In the genomic region with DNA sequence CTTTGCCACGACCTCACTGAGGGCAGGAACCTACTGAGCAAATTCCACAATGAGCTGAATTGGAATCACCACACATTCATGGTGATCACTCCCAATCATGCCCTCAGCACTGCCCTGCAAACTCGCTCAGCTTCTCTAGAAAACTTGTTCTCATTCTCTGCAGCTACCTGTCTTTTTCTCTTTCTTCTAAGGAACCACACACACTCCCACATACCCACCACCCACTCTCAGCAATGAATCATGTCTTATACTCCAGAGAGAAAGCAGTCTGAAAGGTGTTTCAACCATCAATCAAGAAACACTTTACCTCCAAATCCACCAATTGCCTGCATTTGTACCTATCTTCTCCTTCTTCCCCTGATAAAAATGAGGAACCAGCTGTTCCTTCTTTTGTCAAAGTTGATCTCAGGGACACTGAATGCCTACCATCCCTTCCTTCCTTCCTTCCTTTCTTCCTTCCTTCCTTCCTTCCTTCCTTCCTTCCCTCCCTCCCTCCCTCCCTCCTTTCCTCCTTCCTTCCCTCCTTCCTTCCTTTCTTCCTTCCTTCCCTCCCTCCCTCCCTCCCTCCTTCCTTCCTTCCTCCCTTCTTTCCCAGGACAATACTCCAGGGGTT, we compare ENCODE assay signal across 20 cellular contexts.
A peak's percentile ranks its signal among the peaks of the same experiment; 100 is the strongest.
DNase-seq lines count a peak whose midpoint lies in the region; ATAC-seq and TF ChIP-seq lines count a peak whose summit lies in the region.
"Had no signal": no experiment of that assay in that cellular context is flagged by ENCODE, and none has a peak within 500 bp of the region (broad histone marks: within the 10 kb centered on the region; RNA-seq: fewer than 3 reads in every experiment).

No MANE protein-coding gene starts in this region.

- CTCF ChIA-PET in activated CD4-positive, alpha-beta memory T cell treated with anti-CD3 and anti-CD28 coated beads for 36 hours (lab: Charles Lee), result no interaction called here

- H3F3A ChIP-seq in GM23338 (replicated peaks; ENCODE audit: low read depth), result no peaks in the 10 kb centered on the region

- H3K4me3 ChIP-seq in GM23338 (no peak overlapping the region), neutrophil (ENCODE audit: low read depth in 1 of 2, low read length in 1 of 2) (no peak overlapping the region)
- H3K4me3 ChIP-seq: adrenal gland, cardiac muscle cell, gastrocnemius medialis had no signal

- no peaks in the 10 kb centered on the region for H4K20me1 ChIP-seq in GM23338 (replicated peaks; ENCODE audit: insufficient read depth)

- intact Hi-C loops in activated CD4-positive, alpha-beta memory T cell treated with anti-CD3 and anti-CD28 coated beads for 36 hours (cut with micrococcal nuclease), result no loop called here

- peak overlapping the region in 1 of 2 donors; percentile 15 for H3K4me3 Mint-ChIP-seq in activated T-cell treated with anti-CD3 and anti-CD28 coated beads, Interleukin-2, amount 50 U/mL, for 72 hours
- H3K4me3 Mint-ChIP-seq in activated T-cell treated with anti-CD3 and anti-CD28 coated beads, Interleukin-2, amount 50 U/mL, for 24 hours, result no peak overlapping the region
- no peak overlapping the region for H3K4me3 Mint-ChIP-seq in GM23338
- no peak overlapping the region for H3K4me3 Mint-ChIP-seq in activated CD4-positive, alpha-beta memory T cell treated with anti-CD3 and anti-CD28 coated beads for 36 hours
- H3K4me3 Mint-ChIP-seq: mesothelial cell of epicardium, neural crest cell had no signal

- no peaks in the 10 kb centered on the region for H3K79me2 ChIP-seq in GM23338 (replicated peaks; ENCODE audit: insufficient read depth)

- H3K4me1 ChIP-seq in GM23338 (ENCODE audit: insufficient read depth) (peaks cover 24% of the 10 kb centered on the region), neutrophil (ENCODE audit: control insufficient read depth in 1 of 2, insufficient read depth in 1 of 2, low read depth in 1 of 2, low read length in 1 of 2) (peaks cover 8 to 18% of the 10 kb centered on the region in 2 experiments)
- H3K4me1 ChIP-seq: adrenal gland had no signal

- ATAC-seq in activated T-cell treated with anti-CD3 and anti-CD28 coated beads, Interleukin-2, amount 50 U/mL, for 72 hours (replicated peaks in 1 of 2), result peak; percentile 52 to 66
- ATAC-seq in GM23338 (no peak), GM18858 (IDR thresholded peaks at IDR 0.05; ENCODE audit: unreplicated experiment) (no peak)
- ATAC-seq: HepG2, left colon had no signal

- H3K27ac Mint-ChIP-seq in activated T-cell treated with anti-CD3 and anti-CD28 coated beads, Interleukin-2, amount 50 U/mL, for 72 hours, result no peak overlapping the region
- H3K27ac Mint-ChIP-seq in activated T-cell treated with anti-CD3 and anti-CD28 coated beads, Interleukin-2, amount 50 U/mL, for 24 hours, result no peak overlapping the region
- H3K27ac Mint-ChIP-seq in GM23338, result no peak overlapping the region
- no peak overlapping the region for H3K27ac Mint-ChIP-seq in activated CD4-positive, alpha-beta memory T cell treated with anti-CD3 and anti-CD28 coated beads for 36 hours
- H3K27ac Mint-ChIP-seq: mesothelial cell of epicardium had no signal

- H2AFZ ChIP-seq in GM23338, result 0 out of 2 replicates have a peak overlapping the region, but pooled peaks have one; percentile 43

- peaks cover 17% of the 10 kb centered on the region for H3K4me1 Mint-ChIP-seq in activated T-cell treated with anti-CD3 and anti-CD28 coated beads, Interleukin-2, amount 50 U/mL, for 72 hours (ENCODE audit: low read depth)
- peaks cover 21% of the 10 kb centered on the region for H3K4me1 Mint-ChIP-seq in activated T-cell treated with anti-CD3 and anti-CD28 coated beads, Interleukin-2, amount 50 U/mL, for 24 hours (ENCODE audit: low read depth)
- H3K4me1 Mint-ChIP-seq in GM23338, result peaks cover 24% of the 10 kb centered on the region
- peaks cover 9% of the 10 kb centered on the region for H3K4me1 Mint-ChIP-seq in activated CD4-positive, alpha-beta memory T cell treated with anti-CD3 and anti-CD28 coated beads for 36 hours (ENCODE audit: low read depth)

- POLR2A ChIA-PET in activated CD4-positive, alpha-beta memory T cell treated with anti-CD3 and anti-CD28 coated beads for 36 hours (lab: Charles Lee), result no interaction called here

- no peaks in the 10 kb centered on the region for H3K9me2 ChIP-seq in GM23338 (ENCODE audit: insufficient read depth)

- no peaks in the 10 kb centered on the region for H3K27me3 Mint-ChIP-seq in activated T-cell treated with anti-CD3 and anti-CD28 coated beads, Interleukin-2, amount 50 U/mL, for 72 hours (ENCODE audit: low read depth)
- H3K27me3 Mint-ChIP-seq in activated T-cell treated with anti-CD3 and anti-CD28 coated beads, Interleukin-2, amount 50 U/mL, for 24 hours, result no peaks in the 10 kb centered on the region
- no peaks in the 10 kb centered on the region for H3K27me3 Mint-ChIP-seq in GM23338 (ENCODE audit: insufficient read depth, low read depth, poor library complexity)
- H3K27me3 Mint-ChIP-seq in activated CD4-positive, alpha-beta memory T cell treated with anti-CD3 and anti-CD28 coated beads for 36 hours, result no peaks in the 10 kb centered on the region

- no peak overlapping the region for H3K4me2 ChIP-seq in GM23338

- H3K9me3 Mint-ChIP-seq in activated T-cell treated with anti-CD3 and anti-CD28 coated beads, Interleukin-2, amount 50 U/mL, for 72 hours, result no peaks in the 10 kb centered on the region
- H3K9me3 Mint-ChIP-seq in activated T-cell treated with anti-CD3 and anti-CD28 coated beads, Interleukin-2, amount 50 U/mL, for 24 hours, result no peaks in the 10 kb centered on the region
- H3K9me3 Mint-ChIP-seq in GM23338, result no peaks in the 10 kb centered on the region
- H3K9me3 Mint-ChIP-seq in activated CD4-positive, alpha-beta memory T cell treated with anti-CD3 and anti-CD28 coated beads for 36 hours, result no peaks in the 10 kb centered on the region
- H3K9me3 Mint-ChIP-seq: mesothelial cell of epicardium, neural crest cell had no signal

- H3K9me3 ChIP-seq in neutrophil, result no peaks in the 10 kb centered on the region
- H3K9me3 ChIP-seq: adrenal gland, gastrocnemius medialis had no signal

- no peak for DNase-seq in activated T-cell treated with anti-CD3 and anti-CD28 coated beads, Interleukin-2, amount 50 U/mL, for 72 hours
- DNase-seq in activated T-cell treated with anti-CD3 and anti-CD28 coated beads, Interleukin-2, amount 50 U/mL, for 24 hours, result no peak
- DNase-seq in GM23338 (ENCODE audit: low spot score) (no peak), middle frontal gyrus (ENCODE audit: extremely low spot score, low spot score) (no peak), NCI-H345 treated with DMSO at 0.1 percent for 48 hours (lab: John Stamatoyannopoulos, UW; ENCODE audit: unreplicated experiment) (no peak)
- peak; percentile 15 for DNase-seq in activated CD4-positive, alpha-beta memory T cell treated with anti-CD3 and anti-CD28 coated beads for 36 hours
- DNase-seq: adrenal gland, COR-L47, erythroblast, H7, left colon, NCI-H1930, RPMI8226 had no signal

- no peaks in the 10 kb centered on the region for H3K36me3 ChIP-seq in GM23338 (ENCODE audit: insufficient read depth)
- H3K36me3 ChIP-seq in neutrophil, result no peaks in the 10 kb centered on the region
- H3K36me3 ChIP-seq: adrenal gland, cardiac muscle cell, gastrocnemius medialis had no signal

- H3K36me3 Mint-ChIP-seq in activated T-cell treated with anti-CD3 and anti-CD28 coated beads, Interleukin-2, amount 50 U/mL, for 72 hours (ENCODE audit: insufficient read depth in 2 of 2), result no peaks in the 10 kb centered on the region
- H3K36me3 Mint-ChIP-seq in activated T-cell treated with anti-CD3 and anti-CD28 coated beads, Interleukin-2, amount 50 U/mL, for 24 hours (ENCODE audit: low read depth), result no peaks in the 10 kb centered on the region
- H3K36me3 Mint-ChIP-seq in GM23338 (ENCODE audit: low read depth), result no peaks in the 10 kb centered on the region
- no peaks in the 10 kb centered on the region for H3K36me3 Mint-ChIP-seq in activated CD4-positive, alpha-beta memory T cell treated with anti-CD3 and anti-CD28 coated beads for 36 hours
- H3K36me3 Mint-ChIP-seq: mesothelial cell of epicardium had no signal

- TF ChIP-seq CTCF in GM23338 (conservative IDR thresholded peaks at IDR 0.05; ENCODE audit: low read depth in 2 of 2) (no peak), neutrophil (IDR thresholded peaks at IDR 0.05) (no peak)

- no peak overlapping the region for H3K27ac ChIP-seq in GM23338 (ENCODE audit: low read depth)
- peak overlapping the region; percentile 84 for H3K27ac ChIP-seq in neutrophil
- H3K27ac ChIP-seq: adrenal gland, cardiac muscle cell had no signal

- H3K27me3 ChIP-seq in GM23338 (ENCODE audit: insufficient read depth) (no peaks in the 10 kb centered on the region), neutrophil (no peaks in the 10 kb centered on the region)
- H3K27me3 ChIP-seq: adrenal gland, cardiac muscle cell, gastrocnemius medialis had no signal

TF ChIP-seq in GM23338, 12 proteins besides CTCF, POLR2A, EP300 and RAD21 (continues in another document):
- TF ChIP-seq ETS1 (IDR thresholded peaks at IDR 0.05), result no peak
- TF ChIP-seq STAT1 (IDR thresholded peaks at IDR 0.05; ENCODE audit: unreplicated experiment), result no peak

Comparison
In these comparisons a context has a peak if more than half of its experiments do, and no peak if none do; other contexts are left out.
1. ATAC-seq: peak in activated T-cell treated with anti-CD3 and anti-CD28 coated beads, Interleukin-2, amount 50 U/mL, for 72 hours (2 of 2); none in GM23338 (single experiment) and GM18858 (single experiment).